ENCODE assay signal across 16 cellular contexts in genomic region chr11:114200785-114201184, GRCh38.
DNase-seq lines count a peak whose midpoint lies in the region; ATAC-seq and TF ChIP-seq lines count a peak whose summit lies in the region.
"Had no signal": no experiment of that assay in that cellular context is flagged by ENCODE, and none has a peak within 500 bp of the region (broad histone marks: within the 10 kb centered on the region; RNA-seq: fewer than 3 reads in every experiment).

No MANE protein-coding gene starts in this region.

- peak; percentile 81 to 94 for DNase-seq in NCI-H2081 (lab: John Stamatoyannopoulos, UW)
- no peak for DNase-seq in esophagus muscularis mucosa (ENCODE audit: extremely low spot score)
- no peak for DNase-seq in glutamatergic neuron
- DNase-seq in H4 (ENCODE audit: low spot score), result no peak
- DNase-seq in NCI-H345 (lab: John Stamatoyannopoulos, UW), result no peak
- DNase-seq: activated CD4-positive, alpha-beta memory T cell treated with anti-CD3 and anti-CD28 coated beads, Interleukin-2, amount 10 ng/mL, durations not matched to agents 7 days and 5 days; activated T-cell treated with anti-CD3 and anti-CD28 coated beads, Interleukin-2, amount 50 U/mL, for 72 hours; DMS 273 treated with DMSO at 0.1 percent for 48 hours had no signal

- no peaks in the 10 kb centered on the region for H3K36me3 Mint-ChIP-seq in glutamatergic neuron (ENCODE audit: unreplicated experiment)

- H3K9me3 ChIP-seq in HEK293 (ENCODE audit: control insufficient read depth, insufficient read depth, low read depth, low read length), result no peaks in the 10 kb centered on the region
- H3K9me3 ChIP-seq in esophagus muscularis mucosa, result no peaks in the 10 kb centered on the region
- no peaks in the 10 kb centered on the region for H3K9me3 ChIP-seq in skeletal muscle tissue (ENCODE audit: control insufficient read depth in 3 of 3, low read length in 3 of 3)
- H3K9me3 ChIP-seq: ovary had no signal

- no peak overlapping the region for H3K27ac Mint-ChIP-seq in glutamatergic neuron (ENCODE audit: unreplicated experiment)
- H3K27ac Mint-ChIP-seq: activated CD4-positive, alpha-beta memory T cell treated with anti-CD3 and anti-CD28 coated beads, Interleukin-2, amount 10 ng/mL, durations not matched to agents 7 days and 5 days; activated T-cell treated with anti-CD3 and anti-CD28 coated beads, Interleukin-2, amount 50 U/mL, for 72 hours; B cell; stimulated activated naive CD8-positive, alpha-beta T cell treated with anti-CD3 and anti-CD28 coated beads, Interleukin-15, Interleukin-2, amounts not matched to agents 100 ng/mL and 50 ng/mL, for 24 hours had no signal

- POLR2A ChIA-PET in HEK293 (lab: Yijun Ruan, JAX), result no interaction called here

- CTCF ChIA-PET in HEK293 (lab: Yijun Ruan, JAX), result interaction anchor here (1.4 kb wide), 1 partner anchor 20 kb away, joined by 4 read pairs; no protein-coding TSS in a partner anchor

- no peak overlapping the region for H3K27ac ChIP-seq in HEK293 (ENCODE audit: extremely low read depth, low read depth, low read length)
- peak overlapping the region; percentile 89 to 98 (median 95) for H3K27ac ChIP-seq in esophagus muscularis mucosa (replicated peaks in 1 of 4)
- peak overlapping the region; percentile 96 for H3K27ac ChIP-seq in skeletal muscle tissue (ENCODE audit: low read depth, low read length)
- H3K27ac ChIP-seq: ovary had no signal

- intact Hi-C loops in esophagus muscularis mucosa (cut with DNase I), result no loop called here

- H3K4me1 Mint-ChIP-seq in glutamatergic neuron (ENCODE audit: low read depth, unreplicated experiment), result peaks cover 9% of the 10 kb centered on the region

- H3K36me3 ChIP-seq in HEK293 (ENCODE audit: control insufficient read depth in 2 of 2, insufficient read depth in 1 of 2, low read length in 2 of 2) (no peaks in the 10 kb centered on the region), esophagus muscularis mucosa (peaks cover 0 to 36% (median 24%) of the 10 kb centered on the region in 4 donors), skeletal muscle tissue (ENCODE audit: control insufficient read depth in 3 of 3, insufficient read depth in 3 of 3, low read length in 3 of 3) (peaks cover 0 to 11% (median 3%) of the 10 kb centered on the region in 3 donors)
- H3K36me3 ChIP-seq: ovary had no signal

- H3K9me3 Mint-ChIP-seq in glutamatergic neuron (ENCODE audit: unreplicated experiment), result no peaks in the 10 kb centered on the region
- H3K9me3 Mint-ChIP-seq: activated CD4-positive, alpha-beta memory T cell treated with anti-CD3 and anti-CD28 coated beads, Interleukin-2, amount 10 ng/mL, durations not matched to agents 7 days and 5 days; activated T-cell treated with anti-CD3 and anti-CD28 coated beads, Interleukin-2, amount 50 U/mL, for 72 hours; stimulated activated naive CD8-positive, alpha-beta T cell treated with anti-CD3 and anti-CD28 coated beads, Interleukin-15, Interleukin-2, amounts not matched to agents 100 ng/mL and 50 ng/mL, for 24 hours had no signal

- no peak overlapping the region for H3K4me3 Mint-ChIP-seq in glutamatergic neuron (ENCODE audit: unreplicated experiment)
- H3K4me3 Mint-ChIP-seq: activated CD4-positive, alpha-beta memory T cell treated with anti-CD3 and anti-CD28 coated beads, Interleukin-2, amount 10 ng/mL, durations not matched to agents 7 days and 5 days; activated T-cell treated with anti-CD3 and anti-CD28 coated beads, Interleukin-2, amount 50 U/mL, for 72 hours; B cell; stimulated activated naive CD8-positive, alpha-beta T cell treated with anti-CD3 and anti-CD28 coated beads, Interleukin-15, Interleukin-2, amounts not matched to agents 100 ng/mL and 50 ng/mL, for 24 hours had no signal

- TF ChIP-seq POLR2A in esophagus muscularis mucosa (IDR thresholded peaks at IDR 0.05; ENCODE audit: low read depth), result no peak

- H3K27me3 Mint-ChIP-seq in glutamatergic neuron (ENCODE audit: unreplicated experiment), result no peaks in the 10 kb centered on the region
- H3K27me3 Mint-ChIP-seq: activated CD4-positive, alpha-beta memory T cell treated with anti-CD3 and anti-CD28 coated beads, Interleukin-2, amount 10 ng/mL, durations not matched to agents 7 days and 5 days; stimulated activated naive CD8-positive, alpha-beta T cell treated with anti-CD3 and anti-CD28 coated beads, Interleukin-15, Interleukin-2, amounts not matched to agents 100 ng/mL and 50 ng/mL, for 24 hours had no signal

- no peaks in the 10 kb centered on the region for H3K27me3 ChIP-seq in esophagus muscularis mucosa
- H3K27me3 ChIP-seq in skeletal muscle tissue (ENCODE audit: control insufficient read depth in 3 of 3, insufficient read depth in 3 of 3, low read length in 3 of 3), result no peaks in the 10 kb centered on the region
- H3K27me3 ChIP-seq: ovary had no signal

- no peak for ATAC-seq in GM19463 (IDR thresholded peaks at IDR 0.05; ENCODE audit: unreplicated experiment)
- ATAC-seq: activated T-cell treated with anti-CD3 and anti-CD28 coated beads, Interleukin-2, amount 50 U/mL, for 72 hours; HCT116; SK-N-SH treated with all-trans-retinoic acid at 6 μM for 48 hours had no signal

- H3K4me3 ChIP-seq in HEK293 (ENCODE audit: low read depth, low read length), result no peak overlapping the region
- H3K4me3 ChIP-seq in esophagus muscularis mucosa, result no peak overlapping the region
- no peak overlapping the region for H3K4me3 ChIP-seq in skeletal muscle tissue (ENCODE audit: low read length in 3 of 3)
- H3K4me3 ChIP-seq: ovary had no signal

- H3K4me1 ChIP-seq in HEK293 (ENCODE audit: control insufficient read depth, insufficient read depth, low read length) (peaks cover 4% of the 10 kb centered on the region), esophagus muscularis mucosa (peaks cover 66 to 99% (median 83%) of the 10 kb centered on the region in 4 donors), skeletal muscle tissue (ENCODE audit: control insufficient read depth in 3 of 3, insufficient read depth in 3 of 3, low read length in 3 of 3) (peaks cover 56 to 78% (median 77%) of the 10 kb centered on the region in 3 donors)

- no peak for TF ChIP-seq EP300 in esophagus muscularis mucosa (IDR thresholded peaks at IDR 0.05)

- 84% methylated on average over 4 of the region's 4 CpGs for WGBS in esophagus muscularis mucosa

- H3K9ac ChIP-seq in skeletal muscle tissue (ENCODE audit: low read depth in 1 of 3, low read length in 3 of 3), result peak overlapping the region; percentile 33 to 74 (median 61)

- TF ChIP-seq CTCF in HEK293 (tag by site-specific recombination; IDR thresholded peaks at IDR 0.05) (no peak), esophagus muscularis mucosa (IDR thresholded peaks at IDR 0.05) (no peak), glutamatergic neuron (IDR thresholded peaks at IDR 0.05; ENCODE audit: partially characterized antibody, unreplicated experiment) (no peak)

TF ChIP-seq in HEK293, 187 proteins besides CTCF, POLR2A, EP300 and RAD21 (continues in another document):
- no peak for TF ChIP-seq ZNF335 (tag by site-specific recombination; conservative IDR thresholded peaks at IDR 0.05)
- no peak for TF ChIP-seq ZNF837 (tag by site-specific recombination; IDR thresholded peaks at IDR 0.05)
- TF ChIP-seq, protein P1, sequence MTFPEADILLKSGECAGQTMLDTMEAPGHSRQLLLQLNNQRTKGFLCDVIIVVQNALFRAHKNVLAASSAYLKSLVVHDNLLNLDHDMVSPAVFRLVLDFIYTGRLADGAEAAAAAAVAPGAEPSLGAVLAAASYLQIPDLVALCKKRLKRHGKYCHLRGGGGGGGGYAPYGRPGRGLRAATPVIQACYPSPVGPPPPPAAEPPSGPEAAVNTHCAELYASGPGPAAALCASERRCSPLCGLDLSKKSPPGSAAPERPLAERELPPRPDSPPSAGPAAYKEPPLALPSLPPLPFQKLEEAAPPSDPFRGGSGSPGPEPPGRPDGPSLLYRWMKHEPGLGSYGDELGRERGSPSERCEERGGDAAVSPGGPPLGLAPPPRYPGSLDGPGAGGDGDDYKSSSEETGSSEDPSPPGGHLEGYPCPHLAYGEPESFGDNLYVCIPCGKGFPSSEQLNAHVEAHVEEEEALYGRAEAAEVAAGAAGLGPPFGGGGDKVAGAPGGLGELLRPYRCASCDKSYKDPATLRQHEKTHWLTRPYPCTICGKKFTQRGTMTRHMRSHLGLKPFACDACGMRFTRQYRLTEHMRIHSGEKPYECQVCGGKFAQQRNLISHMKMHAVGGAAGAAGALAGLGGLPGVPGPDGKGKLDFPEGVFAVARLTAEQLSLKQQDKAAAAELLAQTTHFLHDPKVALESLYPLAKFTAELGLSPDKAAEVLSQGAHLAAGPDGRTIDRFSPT (tag by site-specific recombination; IDR thresholded peaks at IDR 0.05), result no peak
- TF ChIP-seq ZNF112 (tag by site-specific recombination; IDR thresholded peaks at IDR 0.05), result no peak
- no peak for TF ChIP-seq ZNF704 (tag by site-specific recombination; IDR thresholded peaks at IDR 0.05)
- TF ChIP-seq ZNF510 (tag by site-specific recombination; IDR thresholded peaks at IDR 0.05; ENCODE audit: insufficient replicate concordance), result no peak
- no peak for TF ChIP-seq RBAK (tag by site-specific recombination; IDR thresholded peaks at IDR 0.05)
- TF ChIP-seq ZNF843 (tag by site-specific recombination; IDR thresholded peaks at IDR 0.05), result peak; percentile 89

Comparison
In these comparisons a context has a peak if more than half of its experiments do, and no peak if none do; other contexts are left out.
1. DNase-seq: peak in NCI-H2081 (2 of 2); none in esophagus muscularis mucosa (single experiment), glutamatergic neuron (single experiment), H4 (single experiment) and NCI-H345 (single experiment).